Comparison of ENCODE assay signal across 17 cellular contexts in genomic region chr17:63991611-63992010, GRCh38. TPM values are rescaled to one million over a fixed set of nuclear protein-coding genes. Genes with fewer than 3 reads are reported as not detected.
"Had no signal": no experiment of that assay in that cellular context is flagged by ENCODE, and none has a peak within 500 bp of the region (broad histone marks: within the 10 kb centered on the region; RNA-seq: fewer than 3 reads in every experiment).

No MANE protein-coding gene starts in this region.

- H3K4me1 ChIP-seq: foreskin keratinocyte, SJSA1 had no signal

- H3K36me3 ChIP-seq: brain microvascular endothelial cell, left ventricle myocardium inferior, SJSA1 had no signal

- H3K4me3 Mint-ChIP-seq: type B pancreatic cell had no signal

- H3K27ac ChIP-seq: brain microvascular endothelial cell, dorsolateral prefrontal cortex, foreskin keratinocyte, left ventricle myocardium inferior, SJSA1 had no signal

- H3K9me3 Mint-ChIP-seq: activated naive CD4-positive, alpha-beta T cell treated with anti-CD3 and anti-CD28 coated beads, Interleukin-2, amount 50 U/mL, for 72 hours; type B pancreatic cell had no signal

- ATAC-seq: activated naive CD4-positive, alpha-beta T cell treated with anti-CD3 and anti-CD28 coated beads, Interleukin-2, amount 50 U/mL, for 72 hours; foreskin keratinocyte; right cardiac atrium had no signal

- H3K27ac Mint-ChIP-seq: progenitor cell of endocrine pancreas, type B pancreatic cell had no signal

- H3K4me3 ChIP-seq: dorsolateral prefrontal cortex, left ventricle myocardium inferior, SJSA1 had no signal

- H3K36me3 Mint-ChIP-seq: activated naive CD4-positive, alpha-beta T cell treated with anti-CD3 and anti-CD28 coated beads, Interleukin-2, amount 50 U/mL, for 72 hours; type B pancreatic cell had no signal

- DNase-seq: activated CD4-positive, alpha-beta T cell treated with anti-CD3 and anti-CD28 coated beads for 1 hour; activated effector memory CD4-positive, alpha-beta T cell treated with Interleukin-2 at 50 U/mL for 16 hours; brain microvascular endothelial cell; cerebellar nuclear complex; foreskin keratinocyte; left ventricle myocardium inferior; right cardiac atrium; stimulated activated CD4-positive, alpha-beta T cell treated with anti-CD3 and anti-CD28 coated beads, Interleukin-1b, Interleukin-23, amount 100 ng/mL, for 48 hours; stimulated activated naive CD4-positive, alpha-beta T cell treated with Interleukin-2 at 50 U/mL for 16 hours; SW 1271; T-helper 9 cell had no signal

- H3K9me3 ChIP-seq: left ventricle myocardium inferior, SJSA1 had no signal

RNA-seq across cellular contexts. Expression of gene PRR29, which starts 6.5 kb away (rescaled TPM):
- total RNA-seq: foreskin keratinocyte, left ventricle myocardium inferior had no signal

RNA-seq across cellular contexts. Expression of gene SCN4A, which starts 18.9 kb away (rescaled TPM):
- total RNA-seq: foreskin keratinocyte, SJSA1 had no signal
- polyA plus RNA-seq: foreskin keratinocyte, keratinocyte had no signal

RNA-seq across cellular contexts. Expression of gene CD79B, which starts 59.5 kb away (rescaled TPM):
- total RNA-seq: foreskin keratinocyte, progenitor cell of endocrine pancreas, SJSA1 had no signal
- polyA plus RNA-seq: foreskin keratinocyte had no signal
